ENCODE assay signal across 8 cellular contexts in the genomic region with DNA sequence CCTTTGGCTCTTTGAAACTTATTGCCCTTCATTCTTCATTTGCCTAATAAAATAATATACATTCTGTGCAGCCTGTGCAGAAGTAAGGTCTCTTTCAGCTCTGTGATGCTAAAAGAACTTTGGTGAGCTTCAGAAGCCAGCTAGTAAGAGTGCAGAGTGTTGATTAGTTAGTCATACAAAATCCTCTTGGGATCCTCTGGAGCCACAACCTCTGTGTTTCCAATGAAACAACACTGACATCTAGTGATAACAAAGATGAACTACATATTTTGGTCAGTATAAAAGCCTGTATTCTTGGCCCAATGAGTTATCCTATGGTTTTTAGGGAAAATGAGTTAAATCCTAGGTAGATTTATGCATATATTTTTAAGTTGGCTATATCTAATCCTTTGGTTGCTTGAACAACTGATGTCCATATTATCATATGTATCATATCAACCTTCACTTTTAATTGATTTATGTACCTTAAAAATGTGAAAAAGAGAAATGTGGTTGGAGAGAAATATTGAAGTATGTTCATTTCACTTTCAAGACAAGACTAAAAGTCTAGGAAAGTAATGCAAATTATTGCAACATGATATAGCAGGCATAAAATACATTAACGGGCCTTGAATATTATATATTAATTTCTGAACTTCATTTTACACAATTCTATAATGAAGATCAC.
DNase-seq lines count a peak whose midpoint lies in the region; ATAC-seq and TF ChIP-seq lines count a peak whose summit lies in the region.

No MANE protein-coding gene starts in this region.

- H3K27me3 ChIP-seq in CD4-positive, alpha-beta memory T cell (ENCODE audit: insufficient read depth, low read length): no peaks in the 10 kb centered on the region
- H3K27me3 ChIP-seq in hepatocyte: no peaks in the 10 kb centered on the region

- no peak overlapping the region for H3K27ac ChIP-seq in CD4-positive, alpha-beta memory T cell (ENCODE audit: low read depth, low read length)
- H3K27ac ChIP-seq in hepatocyte: no peak overlapping the region

- H4K20me1 ChIP-seq in hepatocyte (ENCODE audit: insufficient read depth, poor library complexity, severe bottlenecking): no peaks in the 10 kb centered on the region

- no peaks in the 10 kb centered on the region for H3K4me1 ChIP-seq in CD4-positive, alpha-beta memory T cell (ENCODE audit: insufficient read depth, low read length)
- no peaks in the 10 kb centered on the region for H3K4me1 ChIP-seq in hepatocyte (ENCODE audit: insufficient read depth)

- no peak overlapping the region for H3K4me3 ChIP-seq in CD4-positive, alpha-beta memory T cell (ENCODE audit: low read length in 2 of 2)
- H3K4me3 ChIP-seq in astrocyte of the cerebellum (ENCODE audit: low read depth, low read length): no peak overlapping the region
- no peak overlapping the region for H3K4me3 ChIP-seq in hepatocyte

- intact Hi-C loops in CD4-positive, alpha-beta memory T cell (cut with micrococcal nuclease): no loop called here

- no peaks in the 10 kb centered on the region for H3K4me1 Mint-ChIP-seq in CD4-positive, alpha-beta memory T cell

- H3K27ac Mint-ChIP-seq in CD4-positive, alpha-beta memory T cell: no peak overlapping the region

- no peak overlapping the region for H2AFZ ChIP-seq in hepatocyte

- H3K36me3 Mint-ChIP-seq in CD4-positive, alpha-beta memory T cell: no peaks in the 10 kb centered on the region

- CTCF ChIA-PET in CD4-positive, alpha-beta memory T cell (lab: Charles Lee; ENCODE audit: partially characterized antibody): interaction anchor here (1.1 to 1.7 kb wide), 2 partner anchors 11 to 15 kb away, joined by 3 to 5 read pairs; no protein-coding TSS in a partner anchor

- DNase-seq in CD4-positive, alpha-beta memory T cell: peak in 3 of 5 donors; percentile 0 to 17 (median 5)
- DNase-seq in NCI-H2171 (lab: John Stamatoyannopoulos, UW) (peak; percentile 68), astrocyte of the cerebellum (ENCODE audit: low read depth) (peak; percentile 52), hepatocyte (ENCODE audit: low spot score) (peak; percentile 58), superior temporal gyrus (ENCODE audit: extremely low spot score) (peak; percentile 86)

- no peaks in the 10 kb centered on the region for H3K9me3 ChIP-seq in CD4-positive, alpha-beta memory T cell (ENCODE audit: control insufficient read depth in 1 of 2, low read length in 2 of 2)
- H3K9me3 ChIP-seq in hepatocyte (ENCODE audit: low read depth): no peaks in the 10 kb centered on the region

- H3K4me2 ChIP-seq in hepatocyte: no peak overlapping the region

- peaks cover 0 to 4% of the 10 kb centered on the region in 2 donors for H3K27me3 Mint-ChIP-seq in CD4-positive, alpha-beta memory T cell

- ATAC-seq in GM18870 (IDR thresholded peaks at IDR 0.05; ENCODE audit: unreplicated experiment) (peak; percentile 90), HG03135 (IDR thresholded peaks at IDR 0.05; ENCODE audit: unreplicated experiment) (peak; percentile 77), HG02970 (IDR thresholded peaks at IDR 0.05; ENCODE audit: low FRiP score, unreplicated experiment) (no peak)

- 79% methylated on average over 1 of the region's 1 CpG for WGBS in hepatocyte (ENCODE audit: low lambda C conversion rate, missing lambda C conversion rate)

- peak; percentile 57 for TF ChIP-seq CTCF in astrocyte of the cerebellum (IDR thresholded peaks at IDR 0.05; ENCODE audit: low read depth, low read length, missing control alignments)
- peak; percentile 81 for TF ChIP-seq CTCF in hepatocyte (IDR thresholded peaks at IDR 0.05; ENCODE audit: poor library complexity)

- POLR2A ChIA-PET in CD4-positive, alpha-beta memory T cell (lab: Charles Lee; ENCODE audit: partially characterized antibody): no interaction called here

- H3K9me2 ChIP-seq in hepatocyte (replicated peaks; ENCODE audit: insufficient read depth): no peaks in the 10 kb centered on the region

- no peaks in the 10 kb centered on the region for H3K79me2 ChIP-seq in hepatocyte

- no peaks in the 10 kb centered on the region for H3K36me3 ChIP-seq in CD4-positive, alpha-beta memory T cell (ENCODE audit: insufficient read depth, low read length)
- H3K36me3 ChIP-seq in hepatocyte (replicated peaks; ENCODE audit: insufficient read depth, low read depth): no peaks in the 10 kb centered on the region

- in situ Hi-C loops in astrocyte of the cerebellum (cut with HindIII; ENCODE audit: low sequenced_read_pairs): no loop called here

- H3K9me3 Mint-ChIP-seq in CD4-positive, alpha-beta memory T cell: peaks cover 0 to 3% (median 0%) of the 10 kb centered on the region in 8 donors

- H3K4me3 Mint-ChIP-seq in CD4-positive, alpha-beta memory T cell: no peak overlapping the region

Comparison
In these comparisons a context has a peak if more than half of its experiments do, and no peak if none do; other contexts are left out.
1. DNase-seq: peak in every context shown above with its lines; median percentile 86 in superior temporal gyrus; 68 in NCI-H2171; 58 in hepatocyte; 52 in astrocyte of the cerebellum; 5 in CD4-positive, alpha-beta memory T cell.